In the genomic region with DNA sequence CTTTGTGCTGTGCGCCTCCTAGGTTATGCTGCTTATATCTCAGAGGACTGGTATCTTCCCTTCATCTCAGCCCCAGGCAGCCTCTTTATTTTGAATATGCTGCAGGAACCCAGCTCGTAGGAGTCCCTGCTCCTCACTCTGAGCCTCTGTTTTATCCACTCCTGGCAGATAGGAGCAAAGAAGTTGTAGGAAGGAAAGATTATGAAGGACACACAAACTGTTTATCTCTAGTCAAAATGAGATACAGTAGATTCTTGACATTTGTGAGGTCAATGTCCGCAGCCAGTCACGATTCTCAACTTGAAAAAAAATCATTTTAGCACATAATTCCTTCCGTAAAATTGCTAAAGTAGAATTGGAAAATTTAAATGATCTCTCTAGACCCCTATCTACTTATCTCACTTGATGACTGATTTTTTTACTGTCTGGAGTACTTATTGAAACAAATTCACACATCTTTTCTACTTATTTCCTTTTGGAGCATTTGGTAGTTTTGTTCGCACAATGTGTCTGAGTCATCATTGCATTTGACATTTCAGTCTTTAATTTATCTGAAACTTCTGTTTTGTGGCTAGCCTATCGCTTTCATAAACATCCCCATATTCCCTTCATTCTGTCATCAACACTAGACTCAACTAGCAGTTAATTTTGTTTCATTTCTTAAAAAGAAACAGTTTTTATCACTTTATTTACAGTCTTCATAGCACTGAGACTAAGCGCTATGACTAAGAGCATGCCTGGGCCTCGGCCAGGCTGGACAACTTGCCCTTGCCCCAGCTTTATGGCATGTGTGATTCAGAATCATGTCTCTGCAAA, we compare ENCODE assay signal across 13 cellular contexts. TPM values are rescaled to one million over a fixed set of nuclear protein-coding genes. Genes with fewer than 3 reads are reported as not detected.
DNase-seq lines count a peak whose midpoint lies in the region; ATAC-seq and TF ChIP-seq lines count a peak whose summit lies in the region.
"Had no signal": no experiment of that assay in that cellular context is flagged by ENCODE, and none has a peak within 500 bp of the region (broad histone marks: within the 10 kb centered on the region; RNA-seq: fewer than 3 reads in every experiment).

No MANE protein-coding gene starts in this region.

- H3K27me3 ChIP-seq in CD4-positive, CD25-positive, alpha-beta regulatory T cell (ENCODE audit: control insufficient read depth, insufficient read depth, low read length) = no peaks in the 10 kb centered on the region
- H3K27me3 ChIP-seq in adipocyte (replicated peaks; ENCODE audit: control insufficient read depth, insufficient read depth, low read length) = no peaks in the 10 kb centered on the region
- no peaks in the 10 kb centered on the region for H3K27me3 ChIP-seq in body of pancreas

- no peak for TF ChIP-seq CTCF in mucosa of descending colon (IDR thresholded peaks at IDR 0.05)
- no peak for TF ChIP-seq CTCF in body of pancreas (IDR thresholded peaks at IDR 0.05)

- H3K4me1 ChIP-seq in CD4-positive, CD25-positive, alpha-beta regulatory T cell (ENCODE audit: control insufficient read depth, insufficient read depth, low read length, poor library complexity, severe bottlenecking) = peaks cover 50% of the 10 kb centered on the region
- H3K4me1 ChIP-seq in adipocyte (ENCODE audit: control insufficient read depth, insufficient read depth, low read length) = peaks cover 18% of the 10 kb centered on the region
- H3K4me1 ChIP-seq in mucosa of descending colon (ENCODE audit: low read depth) = no peaks in the 10 kb centered on the region
- no peaks in the 10 kb centered on the region for H3K4me1 ChIP-seq in body of pancreas

- peak overlapping the region; percentile 55 for H3K4me3 ChIP-seq in CD4-positive, CD25-positive, alpha-beta regulatory T cell (ENCODE audit: low read depth, low read length)
- no peak overlapping the region for H3K4me3 ChIP-seq in adipocyte (ENCODE audit: low read length)
- H3K4me3 ChIP-seq in mucosa of descending colon = no peak overlapping the region
- no peak overlapping the region for H3K4me3 ChIP-seq in body of pancreas
- H3K4me3 ChIP-seq: GM23338 had no signal

- peak in 1 of 3 donors; percentile 57 for DNase-seq in CD4-positive, CD25-positive, alpha-beta regulatory T cell
- DNase-seq in LHCN-M2 (ENCODE audit: low read depth) = peak; percentile 79
- peak; percentile 28 for DNase-seq in adipocyte (ENCODE audit: low read depth)
- no peak for DNase-seq in mucosa of descending colon
- no peak for DNase-seq in GF-D8 (lab: John Stamatoyannopoulos, UW)
- DNase-seq in body of pancreas = no peak
- DNase-seq in SKM-1 treated with dmso at 0.1 percent for 144 hours (lab: John Stamatoyannopoulos, UW; ENCODE audit: unreplicated experiment) = no peak
- DNase-seq: GDM1, KBM-7, SHP77 treated with DMSO at 0.1 percent for 48 hours had no signal

- H3K4me3 Mint-ChIP-seq in CD4-positive, CD25-positive, alpha-beta regulatory T cell = peak overlapping the region; percentile 20 to 57 (median 54)
- H3K4me3 Mint-ChIP-seq: brain, GM23338 had no signal

- H3K4me1 Mint-ChIP-seq in CD4-positive, CD25-positive, alpha-beta regulatory T cell = peaks cover 27 to 87% (median 45%) of the 10 kb centered on the region in 4 donors
- H3K4me1 Mint-ChIP-seq: brain had no signal

- H3K36me3 ChIP-seq in CD4-positive, CD25-positive, alpha-beta regulatory T cell (ENCODE audit: control insufficient read depth, insufficient read depth, low read length) = no peaks in the 10 kb centered on the region
- H3K36me3 ChIP-seq in adipocyte (ENCODE audit: control insufficient read depth, insufficient read depth, low read length, severe bottlenecking) (no peaks in the 10 kb centered on the region), mucosa of descending colon (ENCODE audit: low read depth) (no peaks in the 10 kb centered on the region), body of pancreas (replicated peaks in 1 of 2; ENCODE audit: insufficient read depth in 1 of 2, low read depth in 2 of 2) (no peaks in the 10 kb centered on the region)

- no peaks in the 10 kb centered on the region for H3K9me3 Mint-ChIP-seq in CD4-positive, CD25-positive, alpha-beta regulatory T cell
- H3K9me3 Mint-ChIP-seq: brain, GM23338 had no signal

- TF ChIP-seq POLR2A in body of pancreas (IDR thresholded peaks at IDR 0.05) = no peak

- no peak overlapping the region for H3K9ac ChIP-seq in adipocyte (ENCODE audit: low read length)

- peaks cover 17% of the 10 kb centered on the region for H3K36me3 Mint-ChIP-seq in CD4-positive, CD25-positive, alpha-beta regulatory T cell

- H3K27ac Mint-ChIP-seq in CD4-positive, CD25-positive, alpha-beta regulatory T cell = peak overlapping the region; percentile 59 to 85 (median 73)
- H3K27ac Mint-ChIP-seq: brain, GM23338 had no signal

- ATAC-seq in CD4-positive, CD25-positive, alpha-beta regulatory T cell (ENCODE audit: low read depth in 2 of 2) = peak; percentile 48 to 61
- ATAC-seq in mucosa of descending colon (peak; percentile 88), body of pancreas (no peak), HG02938 (IDR thresholded peaks at IDR 0.05; ENCODE audit: unreplicated experiment) (no peak)
- ATAC-seq: GM23338 had no signal

- intact Hi-C loops in mucosa of descending colon (cut with DNase I, micrococcal nuclease) (no loop called here), body of pancreas (cut with DNase I) (no loop called here)

- WGBS in body of pancreas, 2 donors = 81 to 89% methylated on average over 9 of the region's 9 CpGs

- no peaks in the 10 kb centered on the region for H3K27me3 Mint-ChIP-seq in CD4-positive, CD25-positive, alpha-beta regulatory T cell

- H3K27ac ChIP-seq in CD4-positive, CD25-positive, alpha-beta regulatory T cell (ENCODE audit: insufficient read depth, low read length, poor library complexity, severe bottlenecking) = peak overlapping the region; percentile 42
- no peak overlapping the region for H3K27ac ChIP-seq in body of pancreas

- no peaks in the 10 kb centered on the region for H3K9me3 ChIP-seq in CD4-positive, CD25-positive, alpha-beta regulatory T cell (ENCODE audit: control insufficient read depth in 2 of 2, low read length in 2 of 2)
- no peaks in the 10 kb centered on the region for H3K9me3 ChIP-seq in adipocyte (ENCODE audit: control insufficient read depth, low read length)
- H3K9me3 ChIP-seq in mucosa of descending colon = no peaks in the 10 kb centered on the region
- no peaks in the 10 kb centered on the region for H3K9me3 ChIP-seq in body of pancreas

RNA-seq across cellular contexts. Expression of a gene that starts 15.8 kb away (rescaled TPM):
- 66.4 TPM for total RNA-seq in CD4-positive, CD25-positive, alpha-beta regulatory T cell
- polyA plus RNA-seq in CD4-positive, CD25-positive, alpha-beta regulatory T cell = 10 to 100 TPM in 1 of 4 donors, 1 to 10 TPM in 3; 5.2 to 10.7 (median 6.6) TPM
- total RNA-seq in LHCN-M2 (2014; rRNA removed) (5.9 and 7.0 TPM in 2 replicates), mucosa of descending colon (10 to 100 TPM in 2 of 3 donors, 1 to 10 TPM in 1; 9.2 to 13.0 (median 11.1) TPM), body of pancreas (10 to 100 TPM in 1 of 2 donors, 1 to 10 TPM in 1; 3.4 to 12.5 TPM)
- polyA plus RNA-seq in LHCN-M2 (2012) = 2.0 TPM

Comparison
In these comparisons a context has a peak if more than half of its experiments do, and no peak if none do; other contexts are left out.
1. ATAC-seq: peak in CD4-positive, CD25-positive, alpha-beta regulatory T cell (2 of 2) and mucosa of descending colon (single experiment); none in body of pancreas (single experiment) and HG02938 (single experiment).
2. DNase-seq: peak in LHCN-M2 (single experiment) and adipocyte (single experiment); none in mucosa of descending colon (0 of 3), GF-D8 (single experiment), body of pancreas (0 of 4) and SKM-1 treated with dmso at 0.1 percent for 144 hours (single experiment).